Comparison of ENCODE assay signal across 11 cellular contexts in genomic region chr4:105765690-105766407, GRCh38. TPM values are rescaled to one million over a fixed set of nuclear protein-coding genes. Genes with fewer than 3 reads are reported as not detected.
DNase-seq lines count a peak whose midpoint lies in the region; ATAC-seq and TF ChIP-seq lines count a peak whose summit lies in the region.
"Had no signal": no experiment of that assay in that cellular context is flagged by ENCODE, and none has a peak within 500 bp of the region (broad histone marks: within the 10 kb centered on the region; RNA-seq: fewer than 3 reads in every experiment).

No MANE protein-coding gene starts in this region.

- no peak for TF ChIP-seq POLR2A in NB4 (IDR thresholded peaks at IDR 0.05; ENCODE audit: extremely low read depth, insufficient read length)
- TF ChIP-seq POLR2A in thyroid gland (IDR thresholded peaks at IDR 0.05) = no peak

- H3K36me3 Mint-ChIP-seq in effector memory CD8-positive, alpha-beta T cell (ENCODE audit: insufficient read depth) = peaks cover 2% of the 10 kb centered on the region
- H3K36me3 Mint-ChIP-seq in activated CD4-positive, alpha-beta T cell treated with anti-CD3 and anti-CD28 coated beads, Interleukin-2, amount 10 ng/mL, durations not matched to agents 24 days and 14 days (ENCODE audit: low read depth) = peaks cover under 1% of the 10 kb centered on the region

- intact Hi-C loops in thyroid gland (cut with DNase I) = no loop called here
- intact Hi-C loops in activated CD4-positive, alpha-beta T cell treated with anti-CD3 and anti-CD28 coated beads, Interleukin-2, amount 10 ng/mL, durations not matched to agents 24 days and 14 days (cut with micrococcal nuclease) = no loop called here

- H3K4me1 Mint-ChIP-seq in effector memory CD8-positive, alpha-beta T cell (ENCODE audit: low read depth in 2 of 2) = no peaks in the 10 kb centered on the region
- H3K4me1 Mint-ChIP-seq in activated CD4-positive, alpha-beta T cell treated with anti-CD3 and anti-CD28 coated beads, Interleukin-2, amount 10 ng/mL, durations not matched to agents 24 days and 14 days = no peaks in the 10 kb centered on the region
- H3K4me1 Mint-ChIP-seq: central memory CD8-positive, alpha-beta T cell had no signal

- DNase-seq in Daoy (ENCODE audit: low read depth) (peak; percentile 75), NB4 (ENCODE audit: low read depth) (peak; percentile 17), choroid plexus epithelial cell (ENCODE audit: low read depth) (peak; percentile 93), thyroid gland (no peak)
- no peak for DNase-seq in effector memory CD8-positive, alpha-beta T cell
- DNase-seq in activated CD4-positive, alpha-beta T cell treated with anti-CD3 and anti-CD28 coated beads, Interleukin-2, amount 10 ng/mL, durations not matched to agents 24 days and 14 days = no peak
- DNase-seq: NCI-H2081 had no signal

- H3K9me3 Mint-ChIP-seq in effector memory CD8-positive, alpha-beta T cell = no peaks in the 10 kb centered on the region
- no peaks in the 10 kb centered on the region for H3K9me3 Mint-ChIP-seq in activated CD4-positive, alpha-beta T cell treated with anti-CD3 and anti-CD28 coated beads, Interleukin-2, amount 10 ng/mL, durations not matched to agents 24 days and 14 days
- H3K9me3 Mint-ChIP-seq: central memory CD8-positive, alpha-beta T cell had no signal

- H3K9me3 ChIP-seq in mesodermal cell (ENCODE audit: control insufficient read depth, low read length) (no peaks in the 10 kb centered on the region), thyroid gland (no peaks in the 10 kb centered on the region)

- H3K4me1 ChIP-seq in mesodermal cell (ENCODE audit: control insufficient read depth, insufficient read depth, low read length, poor library complexity, severe bottlenecking) = no peaks in the 10 kb centered on the region
- no peaks in the 10 kb centered on the region for H3K4me1 ChIP-seq in thyroid gland

- H3K27ac ChIP-seq in mesodermal cell (ENCODE audit: low read depth, low read length, severe bottlenecking) (peak overlapping the region; percentile 62), thyroid gland (no peak overlapping the region)

- TF ChIP-seq CTCF in NB4 (IDR thresholded peaks at IDR 0.05; ENCODE audit: low read depth, low read length) = no peak
- TF ChIP-seq CTCF in choroid plexus epithelial cell (conservative IDR thresholded peaks at IDR 0.05; ENCODE audit: low read depth, low read length) = no peak
- no peak for TF ChIP-seq CTCF in thyroid gland (IDR thresholded peaks at IDR 0.05)

- 95 to 98% methylated on average over 3 to 4 of the region's 6 CpGs for WGBS in mesodermal cell (ENCODE audit: insufficient coverage in 2 of 2), 2 experiments
- 94% methylated on average over 6 of the region's 6 CpGs for WGBS in thyroid gland, 2 donors

- H3K4me3 ChIP-seq in NB4 (ENCODE audit: low read depth, low read length) (no peak overlapping the region), choroid plexus epithelial cell (ENCODE audit: low read depth, low read length) (no peak overlapping the region), mesodermal cell (ENCODE audit: extremely low read depth, insufficient read depth, low read length, poor library complexity, severe bottlenecking) (no peak overlapping the region), thyroid gland (replicated peaks in 1 of 3) (no peak overlapping the region)

- H3K36me3 ChIP-seq in mesodermal cell (ENCODE audit: control insufficient read depth, insufficient read depth, low read length) (peaks cover 4% of the 10 kb centered on the region), thyroid gland (no peaks in the 10 kb centered on the region)

- H3K4me3 Mint-ChIP-seq in effector memory CD8-positive, alpha-beta T cell = no peak overlapping the region
- no peak overlapping the region for H3K4me3 Mint-ChIP-seq in activated CD4-positive, alpha-beta T cell treated with anti-CD3 and anti-CD28 coated beads, Interleukin-2, amount 10 ng/mL, durations not matched to agents 24 days and 14 days
- H3K4me3 Mint-ChIP-seq: central memory CD8-positive, alpha-beta T cell; mesothelial cell of epicardium had no signal

- ATAC-seq in effector memory CD8-positive, alpha-beta T cell (replicated peaks) = no peak
- no peak for ATAC-seq in GM18861 (IDR thresholded peaks at IDR 0.05; ENCODE audit: unreplicated experiment)

- no peaks in the 10 kb centered on the region for H3K27me3 Mint-ChIP-seq in effector memory CD8-positive, alpha-beta T cell
- H3K27me3 Mint-ChIP-seq in activated CD4-positive, alpha-beta T cell treated with anti-CD3 and anti-CD28 coated beads, Interleukin-2, amount 10 ng/mL, durations not matched to agents 24 days and 14 days = no peaks in the 10 kb centered on the region
- H3K27me3 Mint-ChIP-seq: central memory CD8-positive, alpha-beta T cell had no signal

- no peak overlapping the region for H3K27ac Mint-ChIP-seq in effector memory CD8-positive, alpha-beta T cell
- no peak overlapping the region for H3K27ac Mint-ChIP-seq in activated CD4-positive, alpha-beta T cell treated with anti-CD3 and anti-CD28 coated beads, Interleukin-2, amount 10 ng/mL, durations not matched to agents 24 days and 14 days
- H3K27ac Mint-ChIP-seq: mesothelial cell of epicardium had no signal

- no peaks in the 10 kb centered on the region for H3K27me3 ChIP-seq in thyroid gland

RNA-seq across cellular contexts. Expression of gene GSTCD, which starts 57.3 kb away (rescaled TPM):
- total RNA-seq in Daoy (2014; rRNA removed; shearing (Covaris generic)) = 7.1 and 11.3 TPM in 2 replicates
- 21.0 TPM for polyA plus RNA-seq in mesodermal cell (2013, experiment 1 of 2)
- 22.9 TPM for polyA plus RNA-seq in mesodermal cell (2013, experiment 2 of 2)
- total RNA-seq in thyroid gland = 10 to 100 TPM in 3 of 4 donors, 1 to 10 TPM in 1; 9.4 to 18.9 (median 15.2) TPM
- 17.5 and 22.0 TPM in 2 replicates for total RNA-seq in activated CD4-positive, alpha-beta T cell treated with anti-CD3 and anti-CD28 coated beads, Interleukin-2, amount 10 ng/mL, durations not matched to agents 24 days and 14 days

RNA-seq across cellular contexts. Expression of gene INTS12, which starts 57.4 kb away (rescaled TPM):
- total RNA-seq in Daoy (2014; rRNA removed; shearing (Covaris generic)) = 7.1 and 11.0 TPM in 2 replicates
- 22.8 TPM for polyA plus RNA-seq in mesodermal cell (2013, experiment 1 of 2)
- polyA plus RNA-seq in mesodermal cell (2013, experiment 2 of 2) = 25.9 TPM
- total RNA-seq in thyroid gland = 10 to 100 TPM; 21.6 to 40.8 (median 32.2) TPM
- total RNA-seq in activated CD4-positive, alpha-beta T cell treated with anti-CD3 and anti-CD28 coated beads, Interleukin-2, amount 10 ng/mL, durations not matched to agents 24 days and 14 days = 23.6 and 24.4 TPM in 2 replicates

Comparison
In these comparisons a context has a peak if more than half of its experiments do, and no peak if none do; other contexts are left out.
1. DNase-seq: peak in Daoy (single experiment), NB4 (single experiment) and choroid plexus epithelial cell (single experiment); none in thyroid gland (0 of 2), effector memory CD8-positive, alpha-beta T cell (0 of 3) and activated CD4-positive, alpha-beta T cell treated with anti-CD3 and anti-CD28 coated beads, Interleukin-2, amount 10 ng/mL, durations not matched to agents 24 days and 14 days (single experiment).